8 cellular contexts compared by ENCODE assay signal in the genomic region with DNA sequence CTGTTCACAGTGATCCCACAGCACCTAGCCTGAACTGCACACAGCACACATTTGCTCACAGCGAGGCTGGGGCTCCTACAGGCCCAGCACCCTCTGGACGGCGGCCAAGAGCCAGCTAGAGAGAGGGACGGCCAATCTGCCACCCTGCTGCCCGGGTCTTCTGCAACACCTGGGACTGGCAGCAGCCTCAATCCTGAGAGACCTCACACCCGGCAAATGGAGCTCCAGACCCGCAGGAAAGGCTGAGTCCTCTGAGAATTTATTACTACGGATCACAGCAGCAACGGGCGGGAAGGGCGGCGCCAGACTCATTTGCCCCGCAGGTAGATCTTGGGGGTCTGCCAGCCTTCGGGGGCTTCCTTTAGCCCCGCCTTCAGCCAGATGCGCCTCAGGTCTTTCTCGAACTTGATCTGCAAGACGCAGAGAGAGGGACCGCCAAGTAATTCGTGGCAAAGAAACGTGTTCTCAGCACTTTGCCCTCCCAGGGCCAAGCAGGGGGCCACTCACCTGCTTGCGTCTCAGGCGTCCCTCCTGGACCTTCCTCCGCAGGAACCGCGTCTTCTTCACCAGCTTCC. TPM values are rescaled to one million over a fixed set of nuclear protein-coding genes. Genes with fewer than 3 reads are reported as not detected.
DNase-seq lines count a peak whose midpoint lies in the region; ATAC-seq and TF ChIP-seq lines count a peak whose summit lies in the region.

No MANE protein-coding gene starts in this region.

- TF ChIP-seq CTCF in GM06990 (IDR thresholded peaks at IDR 0.05; ENCODE audit: insufficient read depth, low read length, poor library complexity, severe bottlenecking) (no peak), fibroblast of mammary gland (conservative IDR thresholded peaks at IDR 0.05; ENCODE audit: control insufficient read depth, insufficient read depth, low read depth, low read length) (no peak), progenitor cell of endocrine pancreas (IDR thresholded peaks at IDR 0.05; ENCODE audit: unreplicated experiment) (no peak)

- no peaks in the 10 kb centered on the region for H3K9me3 Mint-ChIP-seq in progenitor cell of endocrine pancreas (ENCODE audit: low read depth)

- H3K27ac ChIP-seq in SK-N-MC, result no peak overlapping the region

- no peaks in the 10 kb centered on the region for H3K27me3 Mint-ChIP-seq in progenitor cell of endocrine pancreas

- H3K4me1 Mint-ChIP-seq in progenitor cell of endocrine pancreas (ENCODE audit: low read depth), result peaks cover 3% of the 10 kb centered on the region

- H3K9ac ChIP-seq in SK-N-MC (ENCODE audit: insufficient read length), result peak overlapping the region; percentile 96

- H3K4me3 Mint-ChIP-seq in progenitor cell of endocrine pancreas (ENCODE audit: low read depth), result peak overlapping the region; percentile 87

- H3K36me3 ChIP-seq in GM06990 (ENCODE audit: control insufficient read depth, insufficient read depth, low read length) (peaks cover 11% of the 10 kb centered on the region), SK-N-MC (ENCODE audit: insufficient read depth, low read length) (no peaks in the 10 kb centered on the region; the same call in 1 of the 2 replicates)

- no peak overlapping the region for H3K27ac Mint-ChIP-seq in progenitor cell of endocrine pancreas

- H3K4me3 ChIP-seq in GM06990 (replicated peaks; ENCODE audit: low read depth, low read length) (peak overlapping the region; percentile 97), SK-N-MC (peak overlapping the region; percentile 87), fibroblast of mammary gland (ENCODE audit: control insufficient read depth, low read depth, low read length) (peak overlapping the region; percentile 79)

- H3K9me3 ChIP-seq in SK-N-MC (ENCODE audit: low read depth, low read length), result no peaks in the 10 kb centered on the region

- DNase-seq in GM06990 (ENCODE audit: extremely low read depth, insufficient read length) (no peak), SK-N-MC (ENCODE audit: low read depth, low spot score) (no peak), fibroblast of mammary gland (ENCODE audit: low read depth) (no peak), progenitor cell of endocrine pancreas (ENCODE audit: low spot score, unreplicated experiment) (no peak), midbrain (lab: John Stamatoyannopoulos, UW) (no peak), amniotic stem cell (lab: John Stamatoyannopoulos, UW) (no peak), NCI-H446 (lab: John Stamatoyannopoulos, UW) (no peak)

- no peak for ATAC-seq in HG02840 (IDR thresholded peaks at IDR 0.05; ENCODE audit: low FRiP score, unreplicated experiment)

- H3K27me3 ChIP-seq in GM06990 (replicated peaks; ENCODE audit: control insufficient read depth, insufficient read depth, low read length), result no peaks in the 10 kb centered on the region

- H3K36me3 Mint-ChIP-seq in progenitor cell of endocrine pancreas (ENCODE audit: insufficient read depth), result peaks cover 3% of the 10 kb centered on the region

RNA-seq across cellular contexts. Expression of a gene that starts 1.4 kb away (rescaled TPM):
- total RNA-seq in progenitor cell of endocrine pancreas, result 107 TPM in 2 replicates

RNA-seq across cellular contexts. Expression of a gene that starts 15.2 kb away (rescaled TPM):
- 24.3 and 25.0 TPM in 2 replicates for total RNA-seq in progenitor cell of endocrine pancreas

RNA-seq across cellular contexts. Expression of a gene that starts 24.4 kb away (rescaled TPM):
- 60.1 and 63.1 TPM in 2 replicates for total RNA-seq in progenitor cell of endocrine pancreas

RNA-seq across cellular contexts. Expression of a gene that starts 25.6 kb away (rescaled TPM):
- total RNA-seq in progenitor cell of endocrine pancreas, result 381 and 386 TPM in 2 replicates

RNA-seq across cellular contexts. Expression of a gene that starts 33.5 kb away (rescaled TPM):
- 104 and 109 TPM in 2 replicates for total RNA-seq in progenitor cell of endocrine pancreas
